8 cellular contexts compared by ENCODE assay signal in genomic region chr12:78229491-78230209, GRCh38.
DNase-seq lines count a peak whose midpoint lies in the region; ATAC-seq and TF ChIP-seq lines count a peak whose summit lies in the region.

No MANE protein-coding gene starts in this region.

- H3K27me3 Mint-ChIP-seq in WTC11 (ENCODE audit: low read depth) = no peaks in the 10 kb centered on the region

- H3K27ac ChIP-seq in KMS-11 = no peak overlapping the region

- in situ Hi-C loops in ACHN (cut with HindIII; ENCODE audit: low pct_ligation_motif_present, low pct_unique_long_range_greater_than_20kb, low sequenced_read_pairs) = no loop called here

- CTCF ChIA-PET in WTC11 (lab: Charles Lee) = interaction anchor here (0.7 to 1.3 kb wide), 14 partner anchors 10 to 1060 kb away, joined by 3 to 7 read pairs (median 4); no protein-coding TSS in a partner anchor

- H3K36me3 Mint-ChIP-seq in WTC11 = peaks cover 12% of the 10 kb centered on the region

- ATAC-seq in WTC11 = peak; percentile 86
- ATAC-seq in activated CD4-positive, CD25-positive, alpha-beta regulatory T cell treated with anti-CD3 and anti-CD28 coated beads, Interleukin-2, amount 50 U/mL, for 24 hours = no peak

- peak overlapping the region; percentile 82 for H3K27ac Mint-ChIP-seq in WTC11

- POLR2A ChIA-PET in WTC11 (lab: Charles Lee) = no interaction called here

- peak overlapping the region; percentile 48; the same call in 1 of the 2 replicates for H2AFZ ChIP-seq in KMS-11 (ENCODE audit: low read depth)

- DNase-seq in ACHN = peak; percentile 45
- DNase-seq in GM12864 (ENCODE audit: low read depth) = peak; percentile 27
- peak; percentile 56 for DNase-seq in HCEC 1CT
- peak; percentile 69 for DNase-seq in WTC11 (ENCODE audit: low spot score)
- DNase-seq in iris pigment epithelial cell (ENCODE audit: low read depth) = peak; percentile 68
- DNase-seq in NK-92 treated with Interleukin-12 subunit alpha and Interleukin-12 subunit beta, amount 100 ng/mL, for 24 hours (lab: John Stamatoyannopoulos, UW) = no peak

- H3K27me3 ChIP-seq in KMS-11 (ENCODE audit: insufficient read depth, low read depth) = no peaks in the 10 kb centered on the region

- no peaks in the 10 kb centered on the region for H3K4me1 ChIP-seq in KMS-11 (ENCODE audit: low read depth, poor library complexity, severe bottlenecking)

- peaks cover 12% of the 10 kb centered on the region for H3K9me3 Mint-ChIP-seq in WTC11

- peak overlapping the region; percentile 43 for H3K4me3 Mint-ChIP-seq in WTC11

- peak; percentile 82 for TF ChIP-seq CTCF in GM12864 (IDR thresholded peaks at IDR 0.05; ENCODE audit: low read depth, low read length, missing control alignments)
- peak; percentile 76 for TF ChIP-seq CTCF in KMS-11 (conservative IDR thresholded peaks at IDR 0.05; ENCODE audit: low read depth, low read length)
- TF ChIP-seq CTCF in WTC11 (IDR thresholded peaks at IDR 0.05) = peak; percentile 73

- H3K4me1 Mint-ChIP-seq in WTC11 = peaks cover 56% of the 10 kb centered on the region

- no peak overlapping the region for H3K4me3 ChIP-seq in GM12864 (ENCODE audit: low read depth, low read length)
- H3K4me3 ChIP-seq in KMS-11 (IDR thresholded peaks at IDR 0.05; ENCODE audit: insufficient read depth, low read depth, low read length) = no peak overlapping the region

- H3K79me2 ChIP-seq in KMS-11 (ENCODE audit: insufficient read depth, low read depth) = no peaks in the 10 kb centered on the region

- no peak overlapping the region for H3K9ac ChIP-seq in KMS-11

- H3K4me2 ChIP-seq in KMS-11 = no peak overlapping the region

- no peaks in the 10 kb centered on the region for H3K36me3 ChIP-seq in KMS-11 (ENCODE audit: insufficient read depth)

- no peaks in the 10 kb centered on the region for H4K20me1 ChIP-seq in KMS-11 (ENCODE audit: insufficient read depth)

TF ChIP-seq in WTC11, 78 proteins besides CTCF, POLR2A, EP300 and RAD21:
- peak; percentile 36; the same call in 1 of the 2 replicates for TF ChIP-seq MAX (CRISPR knock-in tag; IDR thresholded peaks at IDR 0.05)
- no peak for TF ChIP-seq ZNF232 (CRISPR knock-in tag; IDR thresholded peaks at IDR 0.05)
